ENCODE assay signal across 28 cellular contexts in the genomic region with DNA sequence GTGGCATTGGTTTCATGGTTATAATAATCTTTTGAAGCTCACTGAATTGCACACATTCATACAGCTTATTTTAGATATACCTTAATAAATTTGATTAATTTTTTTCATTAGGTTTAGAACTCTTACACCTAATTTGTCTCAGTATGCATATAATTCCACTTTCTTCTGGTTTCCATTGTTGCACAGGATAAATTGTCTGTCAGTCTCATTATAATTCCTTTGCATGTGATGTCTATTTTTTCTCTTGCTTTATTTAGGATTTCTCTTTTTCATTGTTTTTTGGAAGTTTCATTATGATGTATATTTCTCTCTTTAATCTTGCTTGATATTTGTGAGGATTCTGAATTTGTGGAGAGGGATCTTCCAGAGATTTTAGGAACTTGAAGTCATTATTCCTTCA.
"Had no signal": no experiment of that assay in that cellular context is flagged by ENCODE, and none has a peak within 500 bp of the region (broad histone marks: within the 10 kb centered on the region; RNA-seq: fewer than 3 reads in every experiment).

No MANE protein-coding gene starts in this region.

- ATAC-seq: activated T-helper 17 cell treated with anti-CD3 and anti-CD28 coated beads, Interleukin-2, amount 50 U/mL, for 72 hours; body of pancreas; gastroesophageal sphincter had no signal

- H3K27ac ChIP-seq: body of pancreas, cardiac muscle cell, colonic mucosa, epithelial cell of prostate, esophagus squamous epithelium, gastroesophageal sphincter had no signal

- H3K36me3 ChIP-seq: cardiac muscle cell, colonic mucosa, esophagus squamous epithelium, gastroesophageal sphincter had no signal

- H3K27me3 ChIP-seq: body of pancreas, cardiac muscle cell, colonic mucosa, esophagus squamous epithelium, gastroesophageal sphincter had no signal

- DNase-seq: activated CD4-positive, alpha-beta memory T cell treated with anti-CD3 and anti-CD28 coated beads, Interleukin-2, amount 10 ng/mL, durations not matched to agents 7 days and 5 days; activated CD4-positive, alpha-beta T cell treated with anti-CD3 and anti-CD28 coated beads for 1 hour; activated CD4-positive, alpha-beta T cell treated with anti-CD3 and anti-CD28 coated beads for 4 hours; activated CD4-positive, alpha-beta T cell treated with anti-CD3 and anti-CD28 coated beads, Interleukin-2, amount 10 ng/mL, durations not matched to agents 7 days and 5 days; activated CD4-positive, alpha-beta T cell treated with anti-CD3 and anti-CD28 coated beads, Interleukin-2, amount 50 U/mL, for 4 hours; activated CD8-positive, alpha-beta memory T cell treated with anti-CD3 and anti-CD28 coated beads, Interleukin-2, amount 50 U/mL, for 48 hours; activated effector memory CD4-positive, alpha-beta T cell treated with Interleukin-2 at 50 U/mL for 16 hours; activated gamma-delta T cell treated with Interleukin-2 at 50 U/mL for 16 hours; activated naive CD4-positive, alpha-beta T cell treated with anti-CD3 and anti-CD28 coated beads, Interleukin-2, amount 50 U/mL, for 16 hours; activated naive CD4-positive, alpha-beta T cell treated with Interleukin-2 at 50 U/mL for 16 hours; activated T-cell treated with anti-CD3 and anti-CD28 coated beads for 4 hours; activated T-cell treated with anti-CD3 and anti-CD28 coated beads, Interleukin-2, amount 50 U/mL, for 24 hours; amygdala; aorta; body of pancreas; central memory CD4-positive, alpha-beta T cell; cerebellar nuclear complex; colonic mucosa; effector CD8-positive, alpha-beta T cell; esophagus squamous epithelium; foreskin melanocyte; head of caudate nucleus; hippocampal formation; T-helper 2 cell had no signal

- H3K9me3 ChIP-seq: body of pancreas, colonic mucosa had no signal

- H3K4me1 ChIP-seq: body of pancreas, colonic mucosa, esophagus squamous epithelium, gastroesophageal sphincter had no signal

- H3K4me3 ChIP-seq: body of pancreas, cardiac muscle cell, colonic mucosa, esophagus squamous epithelium, gastroesophageal sphincter had no signal
